Comparison of ENCODE assay signal across 14 cellular contexts in genomic region chr1:8477983-8478362, GRCh38.
DNase-seq lines count a peak whose midpoint lies in the region; ATAC-seq, FAIRE-seq and TF ChIP-seq lines count a peak whose summit lies in the region.
"Had no signal": no experiment of that assay in that cellular context is flagged by ENCODE, and none has a peak within 500 bp of the region (broad histone marks: within the 10 kb centered on the region; RNA-seq: fewer than 3 reads in every experiment).

No MANE protein-coding gene starts in this region.

- H3K79me1 ChIP-seq in mesenchymal stem cell (replicated peaks; ENCODE audit: low read length, poor library complexity, severe bottlenecking): peaks cover 13% of the 10 kb centered on the region

- H2BK15ac ChIP-seq in mesenchymal stem cell (ENCODE audit: low read depth, poor library complexity, severe bottlenecking): no peak overlapping the region

- no peak overlapping the region for H4K8ac ChIP-seq in mesenchymal stem cell (ENCODE audit: low read length)

- H4K91ac ChIP-seq in mesenchymal stem cell (ENCODE audit: low read length): no peak overlapping the region

- no peak overlapping the region for H3K18ac ChIP-seq in mesenchymal stem cell (ENCODE audit: low read depth in 1 of 2, low read length in 2 of 2)

- H3K9me3 Mint-ChIP-seq in MCF 10A (ENCODE audit: unreplicated experiment): no peaks in the 10 kb centered on the region
- no peaks in the 10 kb centered on the region for H3K9me3 Mint-ChIP-seq in activated naive CD8-positive, alpha-beta T cell treated with anti-CD3 and anti-CD28 coated beads, Interleukin-2, amount 50 U/mL, for 24 hours

- no peaks in the 10 kb centered on the region for H3K36me3 ChIP-seq in breast epithelium
- H3K36me3 ChIP-seq in mesenchymal stem cell (ENCODE audit: control insufficient read depth in 1 of 2, insufficient read depth in 2 of 2, low read depth in 1 of 2, low read length in 2 of 2): no peaks in the 10 kb centered on the region
- H3K36me3 ChIP-seq in thyroid gland: no peaks in the 10 kb centered on the region
- H3K36me3 ChIP-seq: BE2C, HAP-1, pancreas had no signal

- H3K9me3 ChIP-seq in breast epithelium (no peaks in the 10 kb centered on the region), mesenchymal stem cell (ENCODE audit: control insufficient read depth, low read length) (no peaks in the 10 kb centered on the region), thyroid gland (no peaks in the 10 kb centered on the region)
- H3K9me3 ChIP-seq: BE2C, HAP-1, pancreas had no signal

- no peak overlapping the region for H3K4me2 ChIP-seq in mesenchymal stem cell (ENCODE audit: low read length, poor library complexity, severe bottlenecking)

- H3K4ac ChIP-seq in mesenchymal stem cell (ENCODE audit: low read depth in 1 of 2, low read length in 2 of 2): no peak overlapping the region

- H3K36me3 Mint-ChIP-seq in MCF 10A (ENCODE audit: insufficient read depth, unreplicated experiment): peaks cover 12% of the 10 kb centered on the region
- no peaks in the 10 kb centered on the region for H3K36me3 Mint-ChIP-seq in activated naive CD8-positive, alpha-beta T cell treated with anti-CD3 and anti-CD28 coated beads, Interleukin-2, amount 50 U/mL, for 24 hours (ENCODE audit: low read depth)

- no peak for DNase-seq in MCF 10A (ENCODE audit: unreplicated experiment)
- no peak for DNase-seq in breast epithelium (ENCODE audit: low spot score in 2 of 2)
- DNase-seq in activated naive CD8-positive, alpha-beta T cell treated with anti-CD3 and anti-CD28 coated beads, Interleukin-2, amount 50 U/mL, for 24 hours: no peak
- DNase-seq in mesenchymal stem cell: no peak
- no peak for DNase-seq in thyroid gland
- no peak for DNase-seq in GM19239 (ENCODE audit: insufficient read length, low spot score)
- DNase-seq in stimulated activated CD4-positive, alpha-beta T cell treated with anti-CD3 and anti-CD28 coated beads, Interleukin-15, amount 100 ng/mL, for 24 hours: no peak
- DNase-seq: BE2C, DND-41, NCI-H1436, NCI-H510A, pancreas had no signal

- H3K27ac Mint-ChIP-seq in MCF 10A (ENCODE audit: low read depth, unreplicated experiment): peak overlapping the region; percentile 35
- H3K27ac Mint-ChIP-seq in activated naive CD8-positive, alpha-beta T cell treated with anti-CD3 and anti-CD28 coated beads, Interleukin-2, amount 50 U/mL, for 24 hours: peak overlapping the region; percentile 75

- ATAC-seq in activated naive CD8-positive, alpha-beta T cell treated with anti-CD3 and anti-CD28 coated beads, Interleukin-2, amount 50 U/mL, for 24 hours: no peak
- ATAC-seq in HG03196 (IDR thresholded peaks at IDR 0.05; ENCODE audit: unreplicated experiment): no peak

- H2BK5ac ChIP-seq in mesenchymal stem cell (ENCODE audit: low read depth, low read length, poor library complexity, severe bottlenecking): no peak overlapping the region

- H3K4me1 Mint-ChIP-seq in MCF 10A (ENCODE audit: insufficient read depth, unreplicated experiment): peaks cover 5% of the 10 kb centered on the region
- peaks cover 49% of the 10 kb centered on the region for H3K4me1 Mint-ChIP-seq in activated naive CD8-positive, alpha-beta T cell treated with anti-CD3 and anti-CD28 coated beads, Interleukin-2, amount 50 U/mL, for 24 hours

- no peak overlapping the region for H2BK120ac ChIP-seq in mesenchymal stem cell (ENCODE audit: low read depth, low read length)

- intact Hi-C loops in MCF 10A (cut with micrococcal nuclease): no loop called here
- intact Hi-C loops in breast epithelium (cut with DNase I; ENCODE audit: low total_unique reads): no loop called here
- intact Hi-C loops in thyroid gland (cut with DNase I): no loop called here

- H3K27me3 ChIP-seq in breast epithelium (no peaks in the 10 kb centered on the region), mesenchymal stem cell (ENCODE audit: control insufficient read depth in 1 of 2, insufficient read depth in 1 of 2, low read length in 2 of 2) (no peaks in the 10 kb centered on the region), thyroid gland (no peaks in the 10 kb centered on the region)
- H3K27me3 ChIP-seq: BE2C, pancreas had no signal

- H3K4me1 ChIP-seq in breast epithelium (no peaks in the 10 kb centered on the region), mesenchymal stem cell (ENCODE audit: control insufficient read depth, insufficient read depth, low read depth, low read length) (peaks cover 13% of the 10 kb centered on the region), thyroid gland (peaks cover 20 to 25% of the 10 kb centered on the region in 2 donors)
- H3K4me1 ChIP-seq: BE2C had no signal

- TF ChIP-seq CTCF in MCF 10A (IDR thresholded peaks at IDR 0.05; ENCODE audit: unreplicated experiment) (no peak), breast epithelium (IDR thresholded peaks at IDR 0.05) (no peak), thyroid gland (IDR thresholded peaks at IDR 0.05) (no peak)

- H3K4me3 Mint-ChIP-seq in MCF 10A (ENCODE audit: unreplicated experiment): no peak overlapping the region
- H3K4me3 Mint-ChIP-seq in activated naive CD8-positive, alpha-beta T cell treated with anti-CD3 and anti-CD28 coated beads, Interleukin-2, amount 50 U/mL, for 24 hours: no peak overlapping the region

- no peak overlapping the region for H2AFZ ChIP-seq in mesenchymal stem cell (ENCODE audit: low read depth, low read length)

- no peak overlapping the region for H2BK12ac ChIP-seq in mesenchymal stem cell (ENCODE audit: low read length in 2 of 2)

- POLR2A ChIA-PET in MCF 10A (lab: Yijun Ruan, JAX): interaction anchor here (1.6 kb wide), 1 partner anchor 48 kb away, joined by 8 read pairs; no protein-coding TSS in a partner anchor

- H3K27ac ChIP-seq in breast epithelium (peak overlapping the region in 1 of 2 donors; percentile 1), mesenchymal stem cell (ENCODE audit: low read length, poor library complexity, severe bottlenecking) (peak overlapping the region; percentile 88), thyroid gland (peak overlapping the region in 2 of 3 donors; percentile 19 to 61)
- H3K27ac ChIP-seq: pancreas had no signal

- H3K9ac ChIP-seq in mesenchymal stem cell (ENCODE audit: low read length): peak overlapping the region; percentile 67

- no peaks in the 10 kb centered on the region for H3K27me3 Mint-ChIP-seq in MCF 10A (ENCODE audit: insufficient read depth, unreplicated experiment)
- H3K27me3 Mint-ChIP-seq in activated naive CD8-positive, alpha-beta T cell treated with anti-CD3 and anti-CD28 coated beads, Interleukin-2, amount 50 U/mL, for 24 hours: no peaks in the 10 kb centered on the region

- H3K14ac ChIP-seq in mesenchymal stem cell (ENCODE audit: low read length in 2 of 2): no peak overlapping the region

- no peak overlapping the region for H3K23ac ChIP-seq in mesenchymal stem cell (ENCODE audit: low read length in 2 of 2)

- BruUV-seq in MCF 10A (replicated peaks; lab: Mats Ljungman, UMichigan): no TSS peak

- no peak overlapping the region for H3K4me3 ChIP-seq in breast epithelium
- no peak overlapping the region for H3K4me3 ChIP-seq in mesenchymal stem cell (ENCODE audit: insufficient read depth in 1 of 2, low read depth in 1 of 2, low read length in 2 of 2)
- no peak overlapping the region for H3K4me3 ChIP-seq in thyroid gland (replicated peaks in 1 of 3)
- H3K4me3 ChIP-seq: HAP-1, pancreas had no signal

- WGBS in mesenchymal stem cell: no CpG with 5 or more reads among the region's 2 CpGs
- WGBS in thyroid gland, 2 donors: 86 to 89% methylated on average over 2 of the region's 2 CpGs

- FAIRE-seq in GM19239 (lab: Jason Lieb, UNC): no peak
- FAIRE-seq: pancreas had no signal

- H2AK5ac ChIP-seq in mesenchymal stem cell (ENCODE audit: low read length, severe bottlenecking): peak overlapping the region; percentile 87

- CTCF ChIA-PET in MCF 10A (lab: Yijun Ruan, JAX): no interaction called here

- TF ChIP-seq POLR2A in breast epithelium (IDR thresholded peaks at IDR 0.05): no peak
- TF ChIP-seq POLR2A in thyroid gland (IDR thresholded peaks at IDR 0.05): no peak
